ENCODE assay signal across 2 cellular contexts in the genomic region with DNA sequence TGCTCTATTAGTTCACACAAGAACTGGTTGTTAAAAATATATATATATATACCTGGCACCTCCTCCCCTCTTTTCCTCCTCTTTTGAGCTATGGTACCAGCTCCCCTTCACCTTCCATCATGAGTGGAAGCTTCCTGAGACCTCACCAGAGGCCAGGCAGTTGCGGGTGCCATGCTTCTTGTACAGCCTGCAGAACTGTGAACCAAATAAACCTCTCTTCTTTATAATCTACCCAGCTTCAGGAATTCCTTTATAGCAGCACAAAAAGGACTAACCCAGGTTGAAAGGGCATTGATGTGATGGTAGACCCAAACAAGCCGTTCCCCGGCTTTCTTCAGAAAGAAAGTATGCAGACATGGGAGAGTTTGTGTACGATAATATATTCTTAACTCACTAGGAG.
TF ChIP-seq lines count a peak whose summit lies in the region.

No MANE protein-coding gene starts in this region.

TF ChIP-seq in K562, 482 proteins besides CTCF, POLR2A, EP300 and RAD21:
- TF ChIP-seq ZNF766 (CRISPR knock-in tag; conservative IDR thresholded peaks at IDR 0.05) (peak; percentile 93), JUND (IDR thresholded peaks at IDR 0.05; ENCODE audit: borderline replicate concordance, low read depth, low read length) (no peak), JUND (tag; IDR thresholded peaks at IDR 0.05; ENCODE audit: borderline replicate concordance, low read depth, low read length) (no peak)
TF ChIP-seq in K562: peak in this region for 1.

TF ChIP-seq in HEK293T, 16 proteins besides CTCF, POLR2A, EP300 and RAD21:
- TF ChIP-seq NFRKB (IDR thresholded peaks at IDR 0.05) (no peak), TARDBP (IDR thresholded peaks at IDR 0.05) (no peak), FOXK2 (IDR thresholded peaks at IDR 0.05) (no peak), ELF4 (IDR thresholded peaks at IDR 0.05) (no peak), LEF1 (IDR thresholded peaks at IDR 0.05; ENCODE audit: borderline replicate concordance) (no peak), BHLHE40 (IDR thresholded peaks at IDR 0.05; ENCODE audit: borderline replicate concordance) (no peak)
